ENCODE assay signal across 2 cellular contexts in genomic region chr18:79402209-79402576, GRCh38.
TF ChIP-seq lines count a peak whose summit lies in the region.

No MANE protein-coding gene starts in this region.

TF ChIP-seq in H1, 55 proteins besides CTCF, POLR2A, EP300 and RAD21 (continued from another document):
- TF ChIP-seq SIN3A (conservative IDR thresholded peaks at IDR 0.05 in 1 of 2, IDR thresholded peaks at IDR 0.05 in 1 of 2; ENCODE audit: low read depth in 1 of 2, low read length in 2 of 2) (no peak), KDM4A (IDR thresholded peaks at IDR 0.05; ENCODE audit: low read depth, low read length, severe bottlenecking) (no peak), SUZ12 (IDR thresholded peaks at IDR 0.05; ENCODE audit: low read length) (no peak), ASH2L (IDR thresholded peaks at IDR 0.05; ENCODE audit: low read length) (no peak), SP4 (IDR thresholded peaks at IDR 0.05; ENCODE audit: low read length) (no peak), ATF2 (IDR thresholded peaks at IDR 0.05; ENCODE audit: low read length) (no peak), POLR2AphosphoS5 (IDR thresholded peaks at IDR 0.05; ENCODE audit: low read depth, low read length) (no peak), SIRT6 (IDR thresholded peaks at IDR 0.05; ENCODE audit: low read length) (no peak), BCL11A (IDR thresholded peaks at IDR 0.05; ENCODE audit: low read depth in 2 of 2, low read length in 2 of 2) (no peak), JUND (IDR thresholded peaks at IDR 0.05; ENCODE audit: low read length) (no peak), NANOG (IDR thresholded peaks at IDR 0.05; ENCODE audit: insufficient read depth, low read depth, low read length, poor library complexity, severe bottlenecking) (no peak), KDM5A (IDR thresholded peaks at IDR 0.05; ENCODE audit: low read length) (no peak), CHD7 (IDR thresholded peaks at IDR 0.05; ENCODE audit: insufficient replicate concordance, low read length) (no peak), RNF2 (IDR thresholded peaks at IDR 0.05; ENCODE audit: borderline replicate concordance, low read depth, low read length, missing control alignments, poor library complexity, severe bottlenecking) (no peak), POU5F1 (IDR thresholded peaks at IDR 0.05; ENCODE audit: low read depth, low read length) (no peak)
- TF ChIP-seq, protein P1, sequence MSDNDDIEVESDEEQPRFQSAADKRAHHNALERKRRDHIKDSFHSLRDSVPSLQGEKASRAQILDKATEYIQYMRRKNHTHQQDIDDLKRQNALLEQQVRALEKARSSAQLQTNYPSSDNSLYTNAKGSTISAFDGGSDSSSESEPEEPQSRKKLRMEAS (IDR thresholded peaks at IDR 0.05) = no peak

TF ChIP-seq in HEK293T, 16 proteins besides CTCF, POLR2A, EP300 and RAD21 (continued from another document):
- no peak for TF ChIP-seq ARNT (IDR thresholded peaks at IDR 0.05)
- TF ChIP-seq ELF4 (IDR thresholded peaks at IDR 0.05) = no peak
- no peak for TF ChIP-seq FOXK2 (IDR thresholded peaks at IDR 0.05)
TF ChIP-seq in HEK293T: peak in this region for 0.
